Comparison of ENCODE assay signal across 12 cellular contexts in the genomic region with DNA sequence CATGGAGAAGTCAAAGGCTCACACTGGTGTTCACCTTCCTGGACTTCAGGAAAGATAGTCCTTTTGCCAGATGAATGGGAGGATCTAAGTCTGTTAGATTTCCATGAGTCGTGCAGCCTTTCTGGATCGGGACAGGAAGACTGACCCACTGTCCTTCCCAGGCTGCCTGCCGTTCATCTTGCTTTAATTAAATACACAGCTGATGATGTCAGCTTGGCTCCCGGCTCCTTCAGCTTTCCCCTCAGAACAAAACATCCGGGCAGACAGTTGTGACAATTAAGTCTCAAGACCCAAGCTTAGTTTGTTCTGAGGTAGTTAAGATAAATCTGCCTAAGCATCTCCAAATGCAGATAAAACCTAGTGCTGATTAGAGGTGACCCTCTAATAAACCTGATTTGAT. TPM values are rescaled to one million over a fixed set of nuclear protein-coding genes. Genes with fewer than 3 reads are reported as not detected.
DNase-seq lines count a peak whose midpoint lies in the region; ATAC-seq and TF ChIP-seq lines count a peak whose summit lies in the region.
"Had no signal": no experiment of that assay in that cellular context is flagged by ENCODE, and none has a peak within 500 bp of the region (broad histone marks: within the 10 kb centered on the region; RNA-seq: fewer than 3 reads in every experiment).

No MANE protein-coding gene starts in this region.

- no peak overlapping the region for H2BK12ac ChIP-seq in H9 (ENCODE audit: insufficient read length, low read depth, low read length)

- no peaks in the 10 kb centered on the region for H3K79me2 ChIP-seq in H9 (ENCODE audit: insufficient read depth, low read length)

- H3K4me1 ChIP-seq in right cardiac atrium (ENCODE audit: control insufficient read depth, insufficient read depth, low read length) = peaks cover 9% of the 10 kb centered on the region
- H3K4me1 ChIP-seq in stomach smooth muscle (ENCODE audit: control insufficient read depth, insufficient read depth, low read length) = peaks cover 29% of the 10 kb centered on the region
- H3K4me1 ChIP-seq in H9 (ENCODE audit: insufficient read depth, low read length) = peaks cover 9% of the 10 kb centered on the region
- H3K4me1 ChIP-seq: Peyer's patch had no signal

- H3K9ac ChIP-seq in stomach smooth muscle (ENCODE audit: low read length in 2 of 2) (no peak overlapping the region), H9 (ENCODE audit: extremely low read depth, insufficient read length, low read length) (no peak overlapping the region)

- no peaks in the 10 kb centered on the region for H3K79me1 ChIP-seq in H9 (ENCODE audit: insufficient read depth, low read depth, low read length, poor library complexity, severe bottlenecking)

- 27% methylated on average over 5 of the region's 5 CpGs for WGBS in right cardiac atrium
- WGBS in H9 (ENCODE audit: extremely low coverage, insufficient read length, low lambda C conversion rate) = no CpG with 5 or more reads among the region's 5 CpGs

- no peak overlapping the region for H3K27ac ChIP-seq in right cardiac atrium (ENCODE audit: low read length)
- peak overlapping the region; percentile 24 for H3K27ac ChIP-seq in stomach smooth muscle (ENCODE audit: low read length)
- H3K27ac ChIP-seq in H9 (ENCODE audit: insufficient read length, low read depth, low read length) = no peak overlapping the region
- H3K27ac ChIP-seq: Peyer's patch had no signal

- H2AK5ac ChIP-seq in H9 (ENCODE audit: insufficient read length, low read length) = no peak overlapping the region

- H3K4me3 ChIP-seq in right cardiac atrium (ENCODE audit: low read length) (no peak overlapping the region), stomach smooth muscle (ENCODE audit: low read length in 2 of 2) (peak overlapping the region in 1 of 2 donors; percentile 22)
- H3K4me3 ChIP-seq: Peyer's patch had no signal

- H3K4me1 Mint-ChIP-seq in H9 = peaks cover 42 to 51% of the 10 kb centered on the region in 2 experiments

- no peak overlapping the region for H3K23ac ChIP-seq in H9 (ENCODE audit: insufficient read length, low read depth, low read length)

- no peak overlapping the region; a peak in 2 of 7 replicates for H3K27ac Mint-ChIP-seq in H9

- no peak overlapping the region for H3K14ac ChIP-seq in H9 (ENCODE audit: insufficient read depth, low read length)

- no peak overlapping the region for H2BK20ac ChIP-seq in H9 (ENCODE audit: low read depth, low read length, poor library complexity, severe bottlenecking)

- no peak overlapping the region for H3K18ac ChIP-seq in H9 (ENCODE audit: insufficient read length, low read depth, low read length)

- intact Hi-C loops in right cardiac atrium (cut with DNase I) = no loop called here

- H3K9me3 Mint-ChIP-seq in H9 = no peaks in the 10 kb centered on the region

- no peak overlapping the region for H4K8ac ChIP-seq in H9 (replicated peaks; ENCODE audit: insufficient read length, low read depth, low read length)

- no peaks in the 10 kb centered on the region for H3K23me2 ChIP-seq in H9 (ENCODE audit: insufficient read length, low read depth, low read length, poor library complexity, severe bottlenecking)

- H3K4ac ChIP-seq in H9 (ENCODE audit: low read depth, low read length) = no peak overlapping the region

- no peak overlapping the region for H2BK120ac ChIP-seq in H9 (ENCODE audit: low read depth, low read length, poor library complexity, severe bottlenecking)

- H3K27me3 Mint-ChIP-seq in H9 (ENCODE audit: low read depth) = peaks cover 12% of the 10 kb centered on the region

- no peak overlapping the region for H3K56ac ChIP-seq in H9 (ENCODE audit: insufficient read length, low read depth, low read length)

- no peak overlapping the region for H2BK15ac ChIP-seq in H9 (ENCODE audit: low read depth, low read length)

- no peaks in the 10 kb centered on the region for H3K36me3 Mint-ChIP-seq in H9 (ENCODE audit: insufficient read depth in 1 of 3, low read depth in 3 of 3)

- H3K4me3 Mint-ChIP-seq in H9 = no peak overlapping the region

- peak; percentile 57 to 84 for ATAC-seq in right cardiac atrium
- no peak for ATAC-seq in GM21390 (IDR thresholded peaks at IDR 0.05; ENCODE audit: unreplicated experiment)
- ATAC-seq: left colon had no signal

- H2AFZ ChIP-seq in H9 (ENCODE audit: low read length) = no peak overlapping the region

- H3T11ph ChIP-seq in H9 (ENCODE audit: low read length) = no peak overlapping the region

- H3K9me3 ChIP-seq in right cardiac atrium (ENCODE audit: control insufficient read depth, low read length) (no peaks in the 10 kb centered on the region), stomach smooth muscle (ENCODE audit: control insufficient read depth in 2 of 2, low read length in 2 of 2) (no peaks in the 10 kb centered on the region), H9 (ENCODE audit: control insufficient read depth, low read depth, low read length) (no peaks in the 10 kb centered on the region)
- H3K9me3 ChIP-seq: Peyer's patch had no signal

- H4K5ac ChIP-seq in H9 (ENCODE audit: insufficient read length, low read depth, low read length) = no peak overlapping the region

- H4K91ac ChIP-seq in H9 (ENCODE audit: insufficient read length, low read depth, low read length) = no peak overlapping the region

- H4K20me1 ChIP-seq in H9 (ENCODE audit: control insufficient read depth, insufficient read depth, insufficient read length) = no peaks in the 10 kb centered on the region

- H3K27me3 ChIP-seq in right cardiac atrium (ENCODE audit: control insufficient read depth, insufficient read depth) = no peaks in the 10 kb centered on the region
- H3K27me3 ChIP-seq in stomach smooth muscle (ENCODE audit: control insufficient read depth in 1 of 2, insufficient read depth in 2 of 2, low read length in 2 of 2) = no peaks in the 10 kb centered on the region
- no peaks in the 10 kb centered on the region for H3K27me3 ChIP-seq in H9 (ENCODE audit: insufficient read depth, low read length)
- H3K27me3 ChIP-seq: Peyer's patch had no signal

- H3K36me3 ChIP-seq in stomach smooth muscle (ENCODE audit: control insufficient read depth in 2 of 2, insufficient read depth in 2 of 2, low read length in 2 of 2) = no peaks in the 10 kb centered on the region
- H3K36me3 ChIP-seq: Peyer's patch had no signal

- H3K4me2 ChIP-seq in H9 (ENCODE audit: insufficient read depth, insufficient read length, low read length) = no peak overlapping the region

- no peak for TF ChIP-seq CTCF in H9 (conservative IDR thresholded peaks at IDR 0.05)

- H2BK5ac ChIP-seq in H9 (ENCODE audit: insufficient read length, low read length) = no peak overlapping the region

- DNase-seq in NCI-H146 (lab: John Stamatoyannopoulos, UW) = peak; percentile 23
- DNase-seq in NCI-H146 treated with DMSO at 0.1 percent for 48 hours (lab: John Stamatoyannopoulos, UW; ENCODE audit: unreplicated experiment) = no peak
- peak; percentile 63 for DNase-seq in amniotic stem cell (lab: John Stamatoyannopoulos, UW)
- peak; percentile 49 to 77 (median 65) for DNase-seq in right cardiac atrium
- no peak for DNase-seq in H9
- no peak for DNase-seq in globus pallidus (ENCODE audit: low spot score)
- DNase-seq: activated T-cell treated with anti-CD3 and anti-CD28 coated beads, Interleukin-2, amount 50 U/mL, for 48 hours; NCI-H1436 treated with DMSO at 0.1 percent for 48 hours; Peyer's patch had no signal

RNA-seq across cellular contexts. Expression of gene AUTS2, which starts 58.6 kb away (rescaled TPM):
- total RNA-seq in right cardiac atrium (10 to 100 TPM; 10.3 to 15.4 (median 11.0) TPM), H9 (2021) (232 and 256 TPM in 2 replicates)
- polyA plus RNA-seq in right cardiac atrium = 7.0 TPM

Comparison
In these comparisons a context has a peak if more than half of its experiments do, and no peak if none do; other contexts are left out.
1. DNase-seq: peak in NCI-H146 (single experiment), amniotic stem cell (single experiment) and right cardiac atrium (3 of 3); none in NCI-H146 treated with DMSO at 0.1 percent for 48 hours (single experiment), H9 (single experiment) and globus pallidus (single experiment).
2. RNA of gene AUTS2, which starts 58.6 kb away (total RNA-seq): 232 to 256 TPM in H9; 10.3 to 15.4 TPM in right cardiac atrium; every median in the first group is over 10 times any median in the second.